20 cellular contexts compared by ENCODE assay signal in genomic region chr12:95774311-95775045, GRCh38. TPM values are rescaled to one million over a fixed set of nuclear protein-coding genes. Genes with fewer than 3 reads are reported as not detected.
DNase-seq lines count a peak whose midpoint lies in the region; TF ChIP-seq lines count a peak whose summit lies in the region.
"Had no signal": no experiment of that assay in that cellular context is flagged by ENCODE, and none has a peak within 500 bp of the region (broad histone marks: within the 10 kb centered on the region; RNA-seq: fewer than 3 reads in every experiment).

No MANE protein-coding gene starts in this region.

- peaks cover 29% of the 10 kb centered on the region for H3K4me1 ChIP-seq in left ventricle myocardium inferior
- peaks cover 0 to 7% of the 10 kb centered on the region in 2 donors for H3K4me1 ChIP-seq in right atrium auricular region
- 0 out of 2 replicates have a peak, but pooled peaks cover 6% of the 10 kb centered on the region for H3K4me1 ChIP-seq in PC-9 (replicated peaks; ENCODE audit: insufficient read depth)
- H3K4me1 ChIP-seq: adrenal gland, sigmoid colon had no signal

- H3K36me3 ChIP-seq in left ventricle myocardium inferior: peaks cover 26% of the 10 kb centered on the region
- no peaks in the 10 kb centered on the region for H3K36me3 ChIP-seq in right atrium auricular region
- H3K36me3 ChIP-seq in PC-9 (ENCODE audit: low read depth): peaks cover 63% of the 10 kb centered on the region
- H3K36me3 ChIP-seq: adrenal gland, sigmoid colon had no signal

- peaks cover 83% of the 10 kb centered on the region for H3K36me3 Mint-ChIP-seq in osteocyte (ENCODE audit: unreplicated experiment)
- H3K36me3 Mint-ChIP-seq: CD4-positive, CD25-positive, alpha-beta regulatory T cell had no signal

- no peak overlapping the region for H3K4me3 Mint-ChIP-seq in osteocyte (ENCODE audit: unreplicated experiment)
- H3K4me3 Mint-ChIP-seq: activated T-cell treated with anti-CD3 and anti-CD28 coated beads, Interleukin-2, amount 50 U/mL, for 24 hours; CD4-positive, CD25-positive, alpha-beta regulatory T cell; natural killer cell treated with Interleukin-12 subunit alpha and Interleukin-12 subunit beta and Interleukin-15 and Interleukin-18, amount 100 ng/mL, for 72 hours had no signal

- H3F3A ChIP-seq in PC-9 (ENCODE audit: insufficient read depth, low read depth): peaks cover 20% of the 10 kb centered on the region

- no TSS peak for BruUV-seq in PC-9 (replicated peaks; lab: Mats Ljungman, UMichigan)

- intact Hi-C loops in left ventricle myocardium inferior (cut with micrococcal nuclease) (no loop called here), PC-9 (cut with micrococcal nuclease; ENCODE audit: unreplicated experiment) (no loop called here)

- H3K9me3 ChIP-seq in left ventricle myocardium inferior (replicated peaks) (peaks cover 24% of the 10 kb centered on the region), right atrium auricular region (peaks cover 0 to 8% of the 10 kb centered on the region in 2 donors), PC-9 (ENCODE audit: insufficient read depth, low read depth) (peaks cover 26% of the 10 kb centered on the region)
- H3K9me3 ChIP-seq: adrenal gland had no signal

- POLR2A ChIA-PET in PC-9 (lab: Charles Lee; ENCODE audit: unreplicated experiment): interaction anchor here (0.5 kb wide), 1 partner anchor 111 kb away, joined by 7 read pairs; no protein-coding TSS in a partner anchor

- H3K4me3 ChIP-seq in left ventricle myocardium inferior (no peak overlapping the region), right atrium auricular region (no peak overlapping the region), PC-9 (no peak overlapping the region), epithelial cell of esophagus (ENCODE audit: low read length) (no peak overlapping the region)
- H3K4me3 ChIP-seq: adrenal gland, sigmoid colon had no signal

- peaks cover 6% of the 10 kb centered on the region; the same call in 1 of the 2 replicates for H4K20me1 ChIP-seq in PC-9 (ENCODE audit: insufficient read depth)

- H3K27ac ChIP-seq in left ventricle myocardium inferior (replicated peaks): peak overlapping the region; percentile 31
- H3K27ac ChIP-seq in right atrium auricular region: peak overlapping the region in 1 of 2 donors; percentile 16
- peak overlapping the region; percentile 20; the same call in 1 of the 2 replicates for H3K27ac ChIP-seq in PC-9
- H3K27ac ChIP-seq: adrenal gland, KMS-11, sigmoid colon had no signal

- no peaks in the 10 kb centered on the region for H3K9me2 ChIP-seq in PC-9 (ENCODE audit: insufficient read depth)

- no peaks in the 10 kb centered on the region for H3K27me3 ChIP-seq in left ventricle myocardium inferior (ENCODE audit: low read depth)
- no peaks in the 10 kb centered on the region for H3K27me3 ChIP-seq in right atrium auricular region
- no peaks in the 10 kb centered on the region for H3K27me3 ChIP-seq in PC-9 (ENCODE audit: insufficient read depth, low read depth)
- H3K27me3 ChIP-seq: adrenal gland, sigmoid colon had no signal

- peaks cover 19% of the 10 kb centered on the region for H3K9me3 Mint-ChIP-seq in osteocyte (ENCODE audit: unreplicated experiment)
- H3K9me3 Mint-ChIP-seq: activated T-cell treated with anti-CD3 and anti-CD28 coated beads, Interleukin-2, amount 50 U/mL, for 24 hours had no signal

- H2AFZ ChIP-seq in PC-9: no peak overlapping the region

- H3K79me2 ChIP-seq in PC-9 (ENCODE audit: low read depth): peaks cover 82% of the 10 kb centered on the region

- TF ChIP-seq CTCF in left ventricle myocardium inferior (IDR thresholded peaks at IDR 0.05; ENCODE audit: borderline replicate concordance) (no peak), right atrium auricular region (IDR thresholded peaks at IDR 0.05) (no peak), PC-9 (conservative IDR thresholded peaks at IDR 0.05) (no peak), epithelial cell of esophagus (IDR thresholded peaks at IDR 0.05; ENCODE audit: insufficient read depth, low read depth, low read length, missing control alignments) (no peak), osteocyte (IDR thresholded peaks at IDR 0.05) (no peak)

- H3K4me1 Mint-ChIP-seq in osteocyte (ENCODE audit: unreplicated experiment): peaks cover 70% of the 10 kb centered on the region
- H3K4me1 Mint-ChIP-seq: CD4-positive, CD25-positive, alpha-beta regulatory T cell had no signal

- CTCF ChIA-PET in PC-9 (lab: Charles Lee): no interaction called here

- H3K27me3 Mint-ChIP-seq in osteocyte (ENCODE audit: unreplicated experiment): no peaks in the 10 kb centered on the region
- H3K27me3 Mint-ChIP-seq: CD4-positive, CD25-positive, alpha-beta regulatory T cell had no signal

- H3K4me2 ChIP-seq in PC-9: no peak overlapping the region
- H3K4me2 ChIP-seq: KMS-11 had no signal

- peak overlapping the region; percentile 62 for H3K27ac Mint-ChIP-seq in osteocyte (ENCODE audit: unreplicated experiment)
- H3K27ac Mint-ChIP-seq: activated T-cell treated with anti-CD3 and anti-CD28 coated beads, Interleukin-2, amount 50 U/mL, for 24 hours; CD4-positive, CD25-positive, alpha-beta regulatory T cell; natural killer cell treated with Interleukin-12 subunit alpha and Interleukin-12 subunit beta and Interleukin-15 and Interleukin-18, amount 100 ng/mL, for 72 hours had no signal

- DNase-seq in left ventricle myocardium inferior (no peak), right atrium auricular region (ENCODE audit: low spot score) (no peak), PC-9 (peak in 1 of 2 experiments; percentile 62), epithelial cell of esophagus (ENCODE audit: low read depth) (peak; percentile 64), osteocyte (ENCODE audit: extremely low spot score, unreplicated experiment) (no peak), ureter (ENCODE audit: low spot score) (no peak), NCI-H187 (lab: John Stamatoyannopoulos, UW) (no peak)
- DNase-seq in activated T-cell treated with anti-CD3 and anti-CD28 coated beads, Interleukin-2, amount 50 U/mL, for 1 hour: no peak
- DNase-seq: activated CD4-positive, alpha-beta T cell treated with anti-CD3 and anti-CD28 coated beads for 1 hour; activated naive CD4-positive, alpha-beta T cell; activated T-cell treated with anti-CD3 and anti-CD28 coated beads, Interleukin-2, amount 50 U/mL, for 24 hours; adrenal gland; CD4-positive, CD25-positive, alpha-beta regulatory T cell; central memory CD4-positive, alpha-beta T cell; midbrain; NCI-H1436 treated with DMSO at 0.1 percent for 48 hours; NCI-H69; sigmoid colon had no signal

RNA-seq across cellular contexts. Expression of gene NTN4, which starts 16.1 kb away (rescaled TPM):
- total RNA-seq in left ventricle myocardium inferior: 76.8 TPM
- total RNA-seq in right atrium auricular region: 10 to 100 TPM; 69.0 to 85.3 TPM
- total RNA-seq in PC-9 (2021): 41.5 and 46.0 TPM in 2 replicates
- total RNA-seq in osteocyte: 654 and 670 TPM in 2 replicates
- total RNA-seq in ureter: 97.7 TPM
- total RNA-seq: CD4-positive, CD25-positive, alpha-beta regulatory T cell; natural killer cell treated with Interleukin-12 subunit alpha and Interleukin-12 subunit beta and Interleukin-15 and Interleukin-18, amount 100 ng/mL, for 72 hours had no signal
